Comparison of ENCODE assay signal across 1 cellular context in genomic region chr12:51005671-51006070, GRCh38.
TF ChIP-seq lines count a peak whose summit lies in the region.

No MANE protein-coding gene starts in this region.

TF ChIP-seq in WTC11, 78 proteins besides CTCF, POLR2A, EP300 and RAD21 (continued from another document):
- TF ChIP-seq ZNF532 (CRISPR knock-in tag; IDR thresholded peaks at IDR 0.05; ENCODE audit: borderline replicate concordance): no peak
- no peak for TF ChIP-seq RORB (CRISPR knock-in tag; IDR thresholded peaks at IDR 0.05)
- no peak for TF ChIP-seq ZNF317 (CRISPR knock-in tag; IDR thresholded peaks at IDR 0.05; ENCODE audit: borderline replicate concordance, low read depth)
- no peak for TF ChIP-seq NR3C1 (CRISPR knock-in tag; conservative IDR thresholded peaks at IDR 0.05; ENCODE audit: low read depth)
- no peak for TF ChIP-seq ELF4 (CRISPR knock-in tag; IDR thresholded peaks at IDR 0.05; ENCODE audit: low read depth)
- TF ChIP-seq ATF3 (CRISPR knock-in tag; conservative IDR thresholded peaks at IDR 0.05): no peak
- no peak for TF ChIP-seq ZNF671 (CRISPR knock-in tag; IDR thresholded peaks at IDR 0.05)
TF ChIP-seq in WTC11: peak in this region for 0.
